ENCODE assay signal across 7 cellular contexts in genomic region chr1:156805766-156806511, GRCh38. TPM values are rescaled to one million over a fixed set of nuclear protein-coding genes. Genes with fewer than 3 reads are reported as not detected.
DNase-seq lines count a peak whose midpoint lies in the region; ATAC-seq and TF ChIP-seq lines count a peak whose summit lies in the region.
"Had no signal": no experiment of that assay in that cellular context is flagged by ENCODE, and none has a peak within 500 bp of the region (broad histone marks: within the 10 kb centered on the region; RNA-seq: fewer than 3 reads in every experiment).

No MANE protein-coding gene starts in this region.

- ATAC-seq in effector memory CD8-positive, alpha-beta T cell (replicated peaks): no peak
- ATAC-seq in PC-3: no peak
- ATAC-seq in HG02973 (IDR thresholded peaks at IDR 0.05; ENCODE audit: unreplicated experiment): no peak

- no peak for TF ChIP-seq CTCF in PC-3 (conservative IDR thresholded peaks at IDR 0.05; ENCODE audit: low read depth, low read length)

- no peak overlapping the region for H3K4me3 ChIP-seq in skeletal muscle tissue (ENCODE audit: low read length in 3 of 3)
- H3K4me3 ChIP-seq in PC-3 (ENCODE audit: low read length): no peak overlapping the region

- intact Hi-C loops in PC-3 (cut with micrococcal nuclease): no loop called here

- H3K4me1 Mint-ChIP-seq in effector memory CD8-positive, alpha-beta T cell (ENCODE audit: low read depth in 2 of 2): peaks cover 53 to 57% of the 10 kb centered on the region in 2 donors

- peak overlapping the region; percentile 52 to 92 for H3K27ac Mint-ChIP-seq in effector memory CD8-positive, alpha-beta T cell

- H4K20me1 ChIP-seq in PC-3 (ENCODE audit: low read length): no peaks in the 10 kb centered on the region

- H3K9me2 ChIP-seq in PC-3 (replicated peaks; ENCODE audit: low read length): no peaks in the 10 kb centered on the region

- H2AFZ ChIP-seq in PC-3 (ENCODE audit: low read length): no peak overlapping the region

- CTCF ChIA-PET in PC-3 (lab: Charles Lee): no interaction called here

- H3K9me3 ChIP-seq in skeletal muscle tissue (ENCODE audit: control insufficient read depth in 3 of 3, low read length in 3 of 3): no peaks in the 10 kb centered on the region
- no peaks in the 10 kb centered on the region for H3K9me3 ChIP-seq in PC-3 (ENCODE audit: low read length)

- POLR2A ChIA-PET in PC-3 (lab: Charles Lee; ENCODE audit: unreplicated experiment): no interaction called here

- peaks cover 97% of the 10 kb centered on the region for H3K36me3 Mint-ChIP-seq in effector memory CD8-positive, alpha-beta T cell (ENCODE audit: insufficient read depth)

- peaks cover 0 to 4% (median under 1%) of the 10 kb centered on the region in 3 donors for H3K36me3 ChIP-seq in skeletal muscle tissue (ENCODE audit: control insufficient read depth in 3 of 3, insufficient read depth in 3 of 3, low read length in 3 of 3)
- peaks cover 10% of the 10 kb centered on the region; the same call in 1 of the 2 replicates for H3K36me3 ChIP-seq in PC-3 (ENCODE audit: low read depth, low read length)

- H3K4me1 ChIP-seq in skeletal muscle tissue (ENCODE audit: control insufficient read depth in 3 of 3, insufficient read depth in 3 of 3, low read length in 3 of 3): peaks cover 46 to 55% (median 51%) of the 10 kb centered on the region in 3 donors
- no peaks in the 10 kb centered on the region for H3K4me1 ChIP-seq in PC-3 (ENCODE audit: insufficient read depth, low read length)

- H3K27me3 Mint-ChIP-seq in effector memory CD8-positive, alpha-beta T cell: no peaks in the 10 kb centered on the region

- H3K79me2 ChIP-seq in PC-3 (ENCODE audit: low read length): no peaks in the 10 kb centered on the region

- DNase-seq in NCI-H2196 (lab: John Stamatoyannopoulos, UW; ENCODE audit: unreplicated experiment): peak; percentile 20
- no peak for DNase-seq in NCI-H2196 treated with DMSO at 0.1 percent for 48 hours (lab: John Stamatoyannopoulos, UW; ENCODE audit: unreplicated experiment)
- no peak for DNase-seq in effector memory CD8-positive, alpha-beta T cell
- DNase-seq in PC-3: no peak
- DNase-seq: NCI-H1694 treated with DMSO at 0.1 percent for 48 hours had no signal

- H3K9ac ChIP-seq in skeletal muscle tissue (ENCODE audit: low read depth in 1 of 3, low read length in 3 of 3) (no peak overlapping the region), PC-3 (ENCODE audit: low read length) (no peak overlapping the region)

- H3K27ac ChIP-seq in skeletal muscle tissue (ENCODE audit: low read depth, low read length) (peak overlapping the region; percentile 56), PC-3 (ENCODE audit: low read length) (no peak overlapping the region)

- no peaks in the 10 kb centered on the region for H3F3A ChIP-seq in PC-3 (ENCODE audit: low read length, unreplicated experiment)

- H3K4me3 Mint-ChIP-seq in effector memory CD8-positive, alpha-beta T cell: no peak overlapping the region

- BruUV-seq in PC-3 (replicated peaks; lab: Mats Ljungman, UMichigan): no TSS peak

- no peaks in the 10 kb centered on the region for H3K9me3 Mint-ChIP-seq in effector memory CD8-positive, alpha-beta T cell

- no peak overlapping the region for H3K4me2 ChIP-seq in PC-3 (ENCODE audit: low read length)

- H3K27me3 ChIP-seq in skeletal muscle tissue (ENCODE audit: control insufficient read depth in 3 of 3, insufficient read depth in 3 of 3, low read length in 3 of 3) (peaks cover 0 to 3% (median 0%) of the 10 kb centered on the region in 3 donors), PC-3 (ENCODE audit: low read length) (no peaks in the 10 kb centered on the region)

RNA-seq across cellular contexts. Expression of gene SH2D2A, which starts 10.7 kb away (rescaled TPM):
- total RNA-seq in skeletal muscle tissue (not detected), PC-3 (2014; rRNA removed) (6.9 and 7.8 TPM in 2 replicates)

RNA-seq across cellular contexts. Expression of gene PRCC, which starts 38.6 kb away (rescaled TPM):
- total RNA-seq in skeletal muscle tissue (9.9 TPM), PC-3 (2014; rRNA removed) (103 TPM in 2 replicates)

RNA-seq across cellular contexts. Expression of gene INSRR, which starts 53.0 kb away (rescaled TPM):
- 0.52 TPM for total RNA-seq in skeletal muscle tissue
- total RNA-seq in PC-3 (2014; rRNA removed): not detected in 2 replicates

RNA-seq across cellular contexts. Expression of gene HDGF, which starts 54.5 kb away (rescaled TPM):
- 61.6 TPM for total RNA-seq in skeletal muscle tissue
- 586 and 1,030 TPM in 2 replicates for total RNA-seq in PC-3 (2014; rRNA removed)

RNA-seq across cellular contexts. Expression of gene NTRK1, which starts 54.7 kb away (rescaled TPM):
- total RNA-seq in skeletal muscle tissue: 0.52 TPM
- total RNA-seq in PC-3 (2014; rRNA removed): 0.15 and 0.40 TPM in 2 replicates
